ENCODE assay signal across 9 cellular contexts in the genomic region with DNA sequence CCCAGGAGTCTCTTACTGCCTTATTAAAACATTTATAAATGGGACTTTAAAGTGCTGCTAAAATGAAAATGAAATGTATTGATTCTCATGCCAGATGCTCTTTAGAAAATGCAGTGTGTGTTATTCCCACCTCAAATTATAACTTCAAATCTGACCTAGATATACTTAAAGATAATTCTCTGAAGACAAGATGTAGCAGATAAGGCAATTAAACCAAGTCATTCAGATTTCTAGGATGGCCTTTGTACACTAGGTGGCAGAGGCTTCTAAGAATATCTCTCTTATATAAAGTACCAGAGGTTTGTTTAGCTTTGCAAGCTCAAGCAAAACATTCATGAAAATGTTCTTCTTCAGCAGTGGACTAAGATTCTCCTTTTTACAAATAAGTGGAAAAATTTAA. TPM values are rescaled to one million over a fixed set of nuclear protein-coding genes. Genes with fewer than 3 reads are reported as not detected.
A peak's percentile ranks its signal among the peaks of the same experiment; 100 is the strongest.
DNase-seq lines count a peak whose midpoint lies in the region; ATAC-seq and TF ChIP-seq lines count a peak whose summit lies in the region.
"Had no signal": no experiment of that assay in that cellular context is flagged by ENCODE, and none has a peak within 500 bp of the region (broad histone marks: within the 10 kb centered on the region; RNA-seq: fewer than 3 reads in every experiment).

No MANE protein-coding gene starts in this region.

- H3K4me1 Mint-ChIP-seq in neural progenitor cell: no peaks in the 10 kb centered on the region

- H3K4me2 ChIP-seq in Loucy (ENCODE audit: low read depth, low read length, poor library complexity, severe bottlenecking): peak overlapping the region; percentile 41
- H3K4me2 ChIP-seq in mammary epithelial cell (ENCODE audit: insufficient read depth, low read depth, low read length): no peak overlapping the region
- H3K4me2 ChIP-seq in neural progenitor cell: no peak overlapping the region

- in situ Hi-C loops in mammary epithelial cell (cut with MboI; ENCODE audit: low sequenced_read_pairs in 2 of 2): no loop called here
- in situ Hi-C loops in HAP-1 (cut with MboI; ENCODE audit: low sequenced_read_pairs): loop anchor here (25.0 kb wide), 1 partner anchor 302 kb away; no protein-coding TSS in a partner anchor

- H3K27me3 Mint-ChIP-seq in neural progenitor cell (ENCODE audit: insufficient read depth, low read depth): no peaks in the 10 kb centered on the region

- H3K4me3 ChIP-seq in Loucy (ENCODE audit: low read length, poor library complexity, severe bottlenecking): peak overlapping the region; percentile 31
- H3K4me3 ChIP-seq in mammary epithelial cell (replicated peaks in 1 of 3; ENCODE audit: insufficient read depth in 1 of 3, low read depth in 2 of 3, low read length in 3 of 3): no peak overlapping the region
- no peak overlapping the region for H3K4me3 ChIP-seq in neural progenitor cell
- no peak overlapping the region for H3K4me3 ChIP-seq in HAP-1

- H4K20me1 ChIP-seq in Loucy (ENCODE audit: insufficient read depth, low read length, poor library complexity, severe bottlenecking): no peaks in the 10 kb centered on the region
- no peaks in the 10 kb centered on the region for H4K20me1 ChIP-seq in mammary epithelial cell (ENCODE audit: insufficient read depth, low read length)
- no peaks in the 10 kb centered on the region for H4K20me1 ChIP-seq in neural progenitor cell (ENCODE audit: low read depth)

- H3K27me3 ChIP-seq in Loucy (ENCODE audit: insufficient read depth, low read length, poor library complexity, severe bottlenecking): no peaks in the 10 kb centered on the region
- peaks cover 13% of the 10 kb centered on the region for H3K27me3 ChIP-seq in mammary epithelial cell (ENCODE audit: insufficient read depth, low read length)
- H3K27me3 ChIP-seq in neural progenitor cell: no peaks in the 10 kb centered on the region
- peaks cover 48% of the 10 kb centered on the region for H3K27me3 ChIP-seq in HAP-1 (ENCODE audit: low read depth)

- H3F3A ChIP-seq in Loucy (ENCODE audit: low read depth): no peaks in the 10 kb centered on the region
- no peaks in the 10 kb centered on the region for H3F3A ChIP-seq in neural progenitor cell (ENCODE audit: low read depth)

- no peaks in the 10 kb centered on the region for H3K9me2 ChIP-seq in Loucy (replicated peaks; ENCODE audit: low read depth, low read length)

- no peak for ATAC-seq in HG03354 (IDR thresholded peaks at IDR 0.05; ENCODE audit: poor library complexity, severe bottlenecking, unreplicated experiment)

- CTCF ChIA-PET in mammary epithelial cell (lab: Charles Lee; ENCODE audit: low non-redundant PET): interaction anchor here (0.7 to 1.0 kb wide), 4 partner anchors 98 to 359 kb away, joined by 3 to 4 read pairs (median 3); a partner anchor contains a TSS

- H2AFZ ChIP-seq in Loucy (ENCODE audit: low read length): no peak overlapping the region
- H2AFZ ChIP-seq in mammary epithelial cell (ENCODE audit: low read depth, low read length): no peak overlapping the region
- H2AFZ ChIP-seq in neural progenitor cell (replicated peaks): no peak overlapping the region

- intact Hi-C loops in mammary epithelial cell (cut with micrococcal nuclease): no loop called here

- H3K9me3 ChIP-seq in Loucy (ENCODE audit: insufficient read depth, low read depth, low read length) (no peaks in the 10 kb centered on the region), mammary epithelial cell (replicated peaks; ENCODE audit: insufficient read depth, low read length) (no peaks in the 10 kb centered on the region), neural progenitor cell (ENCODE audit: low read depth) (no peaks in the 10 kb centered on the region), HAP-1 (no peaks in the 10 kb centered on the region)

- H3K36me3 Mint-ChIP-seq in neural progenitor cell: no peaks in the 10 kb centered on the region

- H3K4me1 ChIP-seq in Loucy (ENCODE audit: insufficient read depth, low read length, poor library complexity, severe bottlenecking): peaks cover 10% of the 10 kb centered on the region
- no peaks in the 10 kb centered on the region for H3K4me1 ChIP-seq in mammary epithelial cell (ENCODE audit: insufficient read depth, low read length)
- no peaks in the 10 kb centered on the region for H3K4me1 ChIP-seq in neural progenitor cell
- no peaks in the 10 kb centered on the region for H3K4me1 ChIP-seq in HAP-1

- H3K36me3 ChIP-seq in Loucy (ENCODE audit: insufficient read depth, low read length): no peaks in the 10 kb centered on the region
- no peaks in the 10 kb centered on the region for H3K36me3 ChIP-seq in mammary epithelial cell (ENCODE audit: insufficient read depth, low read length)
- H3K36me3 ChIP-seq in neural progenitor cell: no peaks in the 10 kb centered on the region
- H3K36me3 ChIP-seq in HAP-1 (replicated peaks): no peaks in the 10 kb centered on the region

- BruUV-seq in mammary epithelial cell (replicated peaks; lab: Mats Ljungman, UMichigan): no TSS peak

- peak; percentile 58 for TF ChIP-seq CTCF in Loucy (conservative IDR thresholded peaks at IDR 0.05; ENCODE audit: low read length)
- peak; percentile 19 to 41 for TF ChIP-seq CTCF in mammary epithelial cell (conservative IDR thresholded peaks at IDR 0.05 in 1 of 2, IDR thresholded peaks at IDR 0.05 in 1 of 2; ENCODE audit: extremely low read depth in 1 of 2, insufficient read depth in 1 of 2, low read depth in 1 of 2, low read length in 2 of 2)
- peak; percentile 51 for TF ChIP-seq CTCF in neural progenitor cell (IDR thresholded peaks at IDR 0.05)

- H3K27ac Mint-ChIP-seq in neural progenitor cell: no peak overlapping the region

- H3K9ac ChIP-seq in Loucy (ENCODE audit: low read depth, low read length, poor library complexity, severe bottlenecking) (no peak overlapping the region), mammary epithelial cell (ENCODE audit: insufficient read depth, low read length) (no peak overlapping the region), neural progenitor cell (no peak overlapping the region)

- H3K4me3 Mint-ChIP-seq in neural progenitor cell: no peak overlapping the region

- no peaks in the 10 kb centered on the region for H3K9me3 Mint-ChIP-seq in neural progenitor cell

- H3K79me2 ChIP-seq in Loucy (ENCODE audit: insufficient read depth, low read length): no peaks in the 10 kb centered on the region
- H3K79me2 ChIP-seq in mammary epithelial cell (ENCODE audit: insufficient read depth, low read length): no peaks in the 10 kb centered on the region
- no peaks in the 10 kb centered on the region for H3K79me2 ChIP-seq in neural progenitor cell (ENCODE audit: low read depth)

- peak; percentile 6 for DNase-seq in NOMO-1 treated with DMSO at 0.1 percent for 48 hours (lab: John Stamatoyannopoulos, UW; ENCODE audit: unreplicated experiment)
- no peak for DNase-seq in NOMO-1 treated with dmso at 0.1 percent for 144 hours (lab: John Stamatoyannopoulos, UW; ENCODE audit: unreplicated experiment)
- peak; percentile 5 for DNase-seq in mammary epithelial cell
- peak; percentile 25 for DNase-seq in neural progenitor cell (ENCODE audit: low spot score)
- no peak for DNase-seq in HAP-1 (ENCODE audit: low spot score in 2 of 2)
- no peak for DNase-seq in dedifferentiated amniotic fluid mesenchymal stem cell (ENCODE audit: extremely low spot score)
- DNase-seq: NCI-H774 had no signal

- H3K27ac ChIP-seq in mammary epithelial cell (ENCODE audit: insufficient read depth, low read depth, low read length): no peak overlapping the region
- no peak overlapping the region for H3K27ac ChIP-seq in neural progenitor cell

- dilution Hi-C loops in mammary epithelial cell (cut with HindIII; ENCODE audit: low sequenced_read_pairs): no loop called here

RNA-seq across cellular contexts. Expression of a gene that starts 26.9 kb away (rescaled TPM):
- total RNA-seq in mammary epithelial cell (100 to 1,000 TPM in 1 of 2 donors, 10 to 100 TPM in 1; 66.3 to 109 TPM), neural progenitor cell (ENCODE audit: low replicate concordance) (83.1 and 85.4 TPM in 2 replicates)
- 31.2 TPM for polyA plus RNA-seq in mammary epithelial cell
- 57.9 TPM for polyA minus RNA-seq in mammary epithelial cell

Comparison
In these comparisons a context has a peak if more than half of its experiments do, and no peak if none do; other contexts are left out.
1. DNase-seq: peak in NOMO-1 treated with DMSO at 0.1 percent for 48 hours (single experiment), mammary epithelial cell (single experiment) and neural progenitor cell (single experiment); none in NOMO-1 treated with dmso at 0.1 percent for 144 hours (single experiment), HAP-1 (0 of 2) and dedifferentiated amniotic fluid mesenchymal stem cell (single experiment).
2. Peak in every context shown above with its lines, with median percentiles within 50 percentile points of each other: CTCF ChIP-seq.